Comparison of ENCODE assay signal across 29 cellular contexts in the genomic region with DNA sequence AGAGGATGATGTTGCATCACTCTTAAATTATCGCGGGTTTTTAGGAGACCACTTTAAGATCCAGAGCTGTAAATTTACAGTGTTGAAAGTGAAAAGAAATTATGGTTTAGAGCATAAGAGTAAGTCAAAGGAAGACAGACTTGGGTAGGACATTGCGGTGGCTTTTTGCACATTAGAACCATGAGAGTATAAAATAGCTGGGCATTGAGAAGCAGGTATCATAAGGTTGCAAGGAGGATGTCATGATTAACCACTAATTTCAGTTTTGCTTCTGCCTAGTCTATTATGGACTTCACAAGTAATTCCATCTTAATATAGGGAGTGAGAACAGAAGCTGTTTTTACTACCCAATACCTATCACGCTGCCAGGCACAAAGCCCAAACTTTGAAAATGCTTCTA. TPM values are rescaled to one million over a fixed set of nuclear protein-coding genes. Genes with fewer than 3 reads are reported as not detected.
DNase-seq lines count a peak whose midpoint lies in the region; ATAC-seq, FAIRE-seq and TF ChIP-seq lines count a peak whose summit lies in the region.
"Had no signal": no experiment of that assay in that cellular context is flagged by ENCODE, and none has a peak within 500 bp of the region (broad histone marks: within the 10 kb centered on the region; RNA-seq: fewer than 3 reads in every experiment).

No MANE protein-coding gene starts in this region.

- H3K4me3 ChIP-seq in MM.1S (ENCODE audit: low read length), result no peak overlapping the region
- H3K4me3 ChIP-seq: BLaER1, GM12878 had no signal

- H3K36me3 ChIP-seq in MM.1S (replicated peaks; ENCODE audit: insufficient read depth, low read length), result no peaks in the 10 kb centered on the region
- H3K36me3 ChIP-seq: BE2C, BLaER1 had no signal

- H3K9me2 ChIP-seq in MM.1S (replicated peaks; ENCODE audit: insufficient read depth, low read length), result no peaks in the 10 kb centered on the region

- no peaks in the 10 kb centered on the region for H3K9me3 Mint-ChIP-seq in WTC11
- no peaks in the 10 kb centered on the region for H3K9me3 Mint-ChIP-seq in natural killer cell treated with Interleukin-12 subunit alpha and Interleukin-12 subunit beta and Interleukin-15 and Interleukin-18, amount 100 ng/mL, for 72 hours
- H3K9me3 Mint-ChIP-seq: CD4-positive, alpha-beta memory T cell; CD4-positive, CD25-positive, alpha-beta regulatory T cell; CD8-positive, alpha-beta memory T cell had no signal

- no peaks in the 10 kb centered on the region for H3K79me2 ChIP-seq in MM.1S (ENCODE audit: low read length)

- CTCF ChIA-PET in WTC11 (lab: Charles Lee), result no interaction called here

- ATAC-seq in WTC11, result no peak
- ATAC-seq in GM21367 (IDR thresholded peaks at IDR 0.05; ENCODE audit: unreplicated experiment), result no peak
- ATAC-seq in natural killer cell treated with Interleukin-12 subunit alpha and Interleukin-12 subunit beta and Interleukin-15 and Interleukin-18, amount 100 ng/mL, for 72 hours, result no peak
- ATAC-seq: GM12878 had no signal

- peak overlapping the region; percentile 15; the same call in 1 of the 2 replicates for H3K4me2 ChIP-seq in MM.1S (ENCODE audit: low read depth, low read length)
- H3K4me2 ChIP-seq: BLaER1 had no signal

- H3K27me3 ChIP-seq in MM.1S (replicated peaks; ENCODE audit: insufficient read depth, low read length), result no peaks in the 10 kb centered on the region
- H3K27me3 ChIP-seq: BE2C, BLaER1 had no signal

- H3K4me3 Mint-ChIP-seq in WTC11, result no peak overlapping the region
- no peak overlapping the region for H3K4me3 Mint-ChIP-seq in natural killer cell treated with Interleukin-12 subunit alpha and Interleukin-12 subunit beta and Interleukin-15 and Interleukin-18, amount 100 ng/mL, for 72 hours
- H3K4me3 Mint-ChIP-seq: CD14-positive monocyte; CD4-positive, alpha-beta memory T cell; CD4-positive, CD25-positive, alpha-beta regulatory T cell; CD8-positive, alpha-beta memory T cell had no signal

- H3K27me3 Mint-ChIP-seq in WTC11 (ENCODE audit: low read depth), result no peaks in the 10 kb centered on the region
- H3K27me3 Mint-ChIP-seq in natural killer cell treated with Interleukin-12 subunit alpha and Interleukin-12 subunit beta and Interleukin-15 and Interleukin-18, amount 100 ng/mL, for 72 hours, result no peaks in the 10 kb centered on the region
- H3K27me3 Mint-ChIP-seq: CD4-positive, alpha-beta memory T cell; CD4-positive, CD25-positive, alpha-beta regulatory T cell; CD8-positive, alpha-beta memory T cell had no signal

- H3K9ac ChIP-seq in MM.1S (ENCODE audit: low read length), result no peak overlapping the region
- H3K9ac ChIP-seq: BLaER1 had no signal

- 0 out of 2 replicates have a peak overlapping the region, but pooled peaks have one; percentile 7 for H3K27ac Mint-ChIP-seq in WTC11
- no peak overlapping the region for H3K27ac Mint-ChIP-seq in natural killer cell treated with Interleukin-12 subunit alpha and Interleukin-12 subunit beta and Interleukin-15 and Interleukin-18, amount 100 ng/mL, for 72 hours
- H3K27ac Mint-ChIP-seq: CD14-positive monocyte; CD4-positive, alpha-beta memory T cell; CD4-positive, CD25-positive, alpha-beta regulatory T cell; CD8-positive, alpha-beta memory T cell had no signal

- POLR2A ChIA-PET in WTC11 (lab: Charles Lee), result no interaction called here

- TF ChIP-seq CTCF in MM.1S (IDR thresholded peaks at IDR 0.05; ENCODE audit: low read length) (no peak), WTC11 (IDR thresholded peaks at IDR 0.05) (no peak)

- H3K4me1 Mint-ChIP-seq in WTC11, result 0 out of 2 replicates have a peak, but pooled peaks cover 3% of the 10 kb centered on the region
- no peaks in the 10 kb centered on the region for H3K4me1 Mint-ChIP-seq in natural killer cell treated with Interleukin-12 subunit alpha and Interleukin-12 subunit beta and Interleukin-15 and Interleukin-18, amount 100 ng/mL, for 72 hours (ENCODE audit: low read depth in 2 of 2)
- H3K4me1 Mint-ChIP-seq: CD14-positive monocyte; CD4-positive, alpha-beta memory T cell; CD4-positive, CD25-positive, alpha-beta regulatory T cell; CD8-positive, alpha-beta memory T cell had no signal

- DNase-seq in MM.1S (peak; percentile 65), WTC11 (ENCODE audit: low spot score) (no peak), urothelium cell line (ENCODE audit: low spot score) (no peak)
- no peak for DNase-seq in natural killer cell treated with Interleukin-12 subunit alpha and Interleukin-12 subunit beta and Interleukin-15 and Interleukin-18, amount 100 ng/mL, for 72 hours (ENCODE audit: low spot score)
- DNase-seq: 8988T; ACHN; BE2C; C1 segment of cervical spinal cord; CD4-positive, alpha-beta memory T cell; CD4-positive, CD25-positive, alpha-beta regulatory T cell; CD8-positive, alpha-beta memory T cell; COR-L47; DMS 273 treated with DMSO at 0.1 percent for 48 hours; DMS153; DMS53; DMS79; DND-41; EL; GDM1 had no signal

- FAIRE-seq in urothelium cell line (lab: Jason Lieb, UNC), result no peak
- FAIRE-seq: A204.1, GM12878, GM12892, GM18507 had no signal

- H3K36me3 Mint-ChIP-seq in WTC11, result no peaks in the 10 kb centered on the region
- H3K36me3 Mint-ChIP-seq in natural killer cell treated with Interleukin-12 subunit alpha and Interleukin-12 subunit beta and Interleukin-15 and Interleukin-18, amount 100 ng/mL, for 72 hours, result no peaks in the 10 kb centered on the region
- H3K36me3 Mint-ChIP-seq: CD14-positive monocyte; CD4-positive, alpha-beta memory T cell; CD4-positive, CD25-positive, alpha-beta regulatory T cell; CD8-positive, alpha-beta memory T cell had no signal

- no peak overlapping the region for H2AFZ ChIP-seq in MM.1S (ENCODE audit: low read length)

- no peaks in the 10 kb centered on the region for H4K20me1 ChIP-seq in MM.1S (ENCODE audit: insufficient read depth, low read length)
- H4K20me1 ChIP-seq: BLaER1 had no signal

- no peak overlapping the region for H3K27ac ChIP-seq in MM.1S (ENCODE audit: low read length)
- H3K27ac ChIP-seq: BLaER1 had no signal

- peaks cover 8% of the 10 kb centered on the region for H3K4me1 ChIP-seq in MM.1S (ENCODE audit: low read length)
- H3K4me1 ChIP-seq: BE2C, BLaER1 had no signal

- no peaks in the 10 kb centered on the region for H3K9me3 ChIP-seq in MM.1S (replicated peaks; ENCODE audit: insufficient read depth, low read length)
- H3K9me3 ChIP-seq: BE2C, BLaER1 had no signal

- H3F3A ChIP-seq in MM.1S (ENCODE audit: insufficient read depth, low read length), result 0 out of 2 replicates have a peak, but pooled peaks cover 4% of the 10 kb centered on the region

TF ChIP-seq in WTC11, 78 proteins besides CTCF, POLR2A, EP300 and RAD21 (continues in another document):
- TF ChIP-seq ESRRA (CRISPR knock-in tag; IDR thresholded peaks at IDR 0.05; ENCODE audit: borderline replicate concordance), result no peak
- TF ChIP-seq, protein P1, sequence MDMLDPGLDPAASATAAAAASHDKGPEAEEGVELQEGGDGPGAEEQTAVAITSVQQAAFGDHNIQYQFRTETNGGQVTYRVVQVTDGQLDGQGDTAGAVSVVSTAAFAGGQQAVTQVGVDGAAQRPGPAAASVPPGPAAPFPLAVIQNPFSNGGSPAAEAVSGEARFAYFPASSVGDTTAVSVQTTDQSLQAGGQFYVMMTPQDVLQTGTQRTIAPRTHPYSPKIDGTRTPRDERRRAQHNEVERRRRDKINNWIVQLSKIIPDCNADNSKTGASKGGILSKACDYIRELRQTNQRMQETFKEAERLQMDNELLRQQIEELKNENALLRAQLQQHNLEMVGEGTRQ (CRISPR knock-in tag; IDR thresholded peaks at IDR 0.05), result no peak
- TF ChIP-seq, protein P2, sequence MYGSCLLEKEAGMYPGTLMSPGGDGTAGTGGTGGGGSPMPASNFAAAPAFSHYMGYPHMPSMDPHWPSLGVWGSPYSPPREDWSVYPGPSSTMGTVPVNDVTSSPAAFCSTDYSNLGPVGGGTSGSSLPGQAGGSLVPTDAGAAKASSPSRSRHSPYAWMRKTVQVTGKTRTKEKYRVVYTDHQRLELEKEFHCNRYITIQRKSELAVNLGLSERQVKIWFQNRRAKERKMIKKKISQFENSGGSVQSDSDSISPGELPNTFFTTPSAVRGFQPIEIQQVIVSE (CRISPR knock-in tag; IDR thresholded peaks at IDR 0.05; ENCODE audit: borderline replicate concordance), result no peak
- TF ChIP-seq, protein P3, sequence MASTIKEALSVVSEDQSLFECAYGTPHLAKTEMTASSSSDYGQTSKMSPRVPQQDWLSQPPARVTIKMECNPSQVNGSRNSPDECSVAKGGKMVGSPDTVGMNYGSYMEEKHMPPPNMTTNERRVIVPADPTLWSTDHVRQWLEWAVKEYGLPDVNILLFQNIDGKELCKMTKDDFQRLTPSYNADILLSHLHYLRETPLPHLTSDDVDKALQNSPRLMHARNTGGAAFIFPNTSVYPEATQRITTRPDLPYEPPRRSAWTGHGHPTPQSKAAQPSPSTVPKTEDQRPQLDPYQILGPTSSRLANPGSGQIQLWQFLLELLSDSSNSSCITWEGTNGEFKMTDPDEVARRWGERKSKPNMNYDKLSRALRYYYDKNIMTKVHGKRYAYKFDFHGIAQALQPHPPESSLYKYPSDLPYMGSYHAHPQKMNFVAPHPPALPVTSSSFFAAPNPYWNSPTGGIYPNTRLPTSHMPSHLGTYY (CRISPR knock-in tag; IDR thresholded peaks at IDR 0.05), result no peak
- TF ChIP-seq, protein P4, sequence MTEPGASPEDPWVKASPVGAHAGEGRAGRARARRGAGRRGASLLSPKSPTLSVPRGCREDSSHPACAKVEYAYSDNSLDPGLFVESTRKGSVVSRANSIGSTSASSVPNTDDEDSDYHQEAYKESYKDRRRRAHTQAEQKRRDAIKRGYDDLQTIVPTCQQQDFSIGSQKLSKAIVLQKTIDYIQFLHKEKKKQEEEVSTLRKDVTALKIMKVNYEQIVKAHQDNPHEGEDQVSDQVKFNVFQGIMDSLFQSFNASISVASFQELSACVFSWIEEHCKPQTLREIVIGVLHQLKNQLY (CRISPR knock-in tag; IDR thresholded peaks at IDR 0.05), result no peak
- TF ChIP-seq, protein P5, sequence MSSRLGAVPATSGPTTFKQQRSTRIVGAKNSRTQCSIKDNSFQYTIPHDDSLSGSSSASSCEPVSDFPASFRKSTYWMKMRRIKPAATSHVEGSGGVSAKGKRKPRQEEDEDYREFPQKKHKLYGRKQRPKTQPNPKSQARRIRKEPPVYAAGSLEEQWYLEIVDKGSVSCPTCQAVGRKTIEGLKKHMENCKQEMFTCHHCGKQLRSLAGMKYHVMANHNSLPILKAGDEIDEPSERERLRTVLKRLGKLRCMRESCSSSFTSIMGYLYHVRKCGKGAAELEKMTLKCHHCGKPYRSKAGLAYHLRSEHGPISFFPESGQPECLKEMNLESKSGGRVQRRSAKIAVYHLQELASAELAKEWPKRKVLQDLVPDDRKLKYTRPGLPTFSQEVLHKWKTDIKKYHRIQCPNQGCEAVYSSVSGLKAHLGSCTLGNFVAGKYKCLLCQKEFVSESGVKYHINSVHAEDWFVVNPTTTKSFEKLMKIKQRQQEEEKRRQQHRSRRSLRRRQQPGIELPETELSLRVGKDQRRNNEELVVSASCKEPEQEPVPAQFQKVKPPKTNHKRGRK (CRISPR knock-in tag; IDR thresholded peaks at IDR 0.05; ENCODE audit: borderline replicate concordance), result no peak
- TF ChIP-seq ATF1 (CRISPR knock-in tag; IDR thresholded peaks at IDR 0.05), result no peak

RNA-seq across cellular contexts. Expression of a gene that starts 57.7 kb away (rescaled TPM):
- 0.81 to 1.3 TPM (median 1.2 TPM) in 3 replicates for total RNA-seq in WTC11 (2021)
- not detected for total RNA-seq in natural killer cell treated with Interleukin-12 subunit alpha and Interleukin-12 subunit beta and Interleukin-15 and Interleukin-18, amount 100 ng/mL, for 72 hours
- total RNA-seq: A673; CD4-positive, alpha-beta memory T cell; CD4-positive, CD25-positive, alpha-beta regulatory T cell; CD8-positive, alpha-beta memory T cell; Daoy; G401; GM12878 had no signal
